1 cellular context compared by ENCODE assay signal in the genomic region with DNA sequence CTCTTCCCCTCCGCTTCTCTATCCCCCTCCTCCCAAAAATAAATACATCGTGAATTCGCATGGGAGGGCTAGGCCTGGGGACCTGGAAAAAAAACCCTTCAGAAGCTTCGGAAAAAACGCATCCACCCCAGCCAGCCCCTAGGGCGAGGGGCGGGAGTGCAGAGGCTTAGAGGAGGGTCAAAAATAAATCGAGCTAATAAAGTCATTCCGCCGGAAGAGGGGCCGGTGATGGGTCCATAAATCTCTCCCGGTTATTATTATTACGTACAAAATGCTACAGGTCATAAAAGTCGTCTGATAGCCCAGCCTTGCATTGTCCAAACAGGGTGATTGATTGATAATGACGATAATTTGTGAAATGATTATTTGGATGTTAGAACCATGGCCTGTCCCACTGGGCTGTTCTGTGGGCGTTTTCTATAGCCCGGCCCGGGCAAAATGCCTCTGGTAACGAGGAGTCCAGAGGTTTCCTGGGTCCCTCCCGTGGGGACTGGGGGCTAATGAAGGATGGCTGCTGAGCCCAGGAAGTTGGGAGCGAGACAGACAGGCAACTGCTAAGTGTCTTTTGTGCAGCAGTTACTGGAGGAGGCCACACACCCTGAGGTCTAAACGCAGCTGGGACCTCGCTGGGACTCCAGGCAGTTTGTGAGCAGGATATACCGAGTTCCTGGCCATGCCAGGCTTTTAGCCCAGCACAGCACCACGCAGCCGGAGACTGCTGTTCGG.
TF ChIP-seq lines count a peak whose summit lies in the region.

No MANE protein-coding gene starts in this region.

TF ChIP-seq in HEK293, 187 proteins besides CTCF, POLR2A, EP300 and RAD21 (continued from another document):
- TF ChIP-seq, protein P1, sequence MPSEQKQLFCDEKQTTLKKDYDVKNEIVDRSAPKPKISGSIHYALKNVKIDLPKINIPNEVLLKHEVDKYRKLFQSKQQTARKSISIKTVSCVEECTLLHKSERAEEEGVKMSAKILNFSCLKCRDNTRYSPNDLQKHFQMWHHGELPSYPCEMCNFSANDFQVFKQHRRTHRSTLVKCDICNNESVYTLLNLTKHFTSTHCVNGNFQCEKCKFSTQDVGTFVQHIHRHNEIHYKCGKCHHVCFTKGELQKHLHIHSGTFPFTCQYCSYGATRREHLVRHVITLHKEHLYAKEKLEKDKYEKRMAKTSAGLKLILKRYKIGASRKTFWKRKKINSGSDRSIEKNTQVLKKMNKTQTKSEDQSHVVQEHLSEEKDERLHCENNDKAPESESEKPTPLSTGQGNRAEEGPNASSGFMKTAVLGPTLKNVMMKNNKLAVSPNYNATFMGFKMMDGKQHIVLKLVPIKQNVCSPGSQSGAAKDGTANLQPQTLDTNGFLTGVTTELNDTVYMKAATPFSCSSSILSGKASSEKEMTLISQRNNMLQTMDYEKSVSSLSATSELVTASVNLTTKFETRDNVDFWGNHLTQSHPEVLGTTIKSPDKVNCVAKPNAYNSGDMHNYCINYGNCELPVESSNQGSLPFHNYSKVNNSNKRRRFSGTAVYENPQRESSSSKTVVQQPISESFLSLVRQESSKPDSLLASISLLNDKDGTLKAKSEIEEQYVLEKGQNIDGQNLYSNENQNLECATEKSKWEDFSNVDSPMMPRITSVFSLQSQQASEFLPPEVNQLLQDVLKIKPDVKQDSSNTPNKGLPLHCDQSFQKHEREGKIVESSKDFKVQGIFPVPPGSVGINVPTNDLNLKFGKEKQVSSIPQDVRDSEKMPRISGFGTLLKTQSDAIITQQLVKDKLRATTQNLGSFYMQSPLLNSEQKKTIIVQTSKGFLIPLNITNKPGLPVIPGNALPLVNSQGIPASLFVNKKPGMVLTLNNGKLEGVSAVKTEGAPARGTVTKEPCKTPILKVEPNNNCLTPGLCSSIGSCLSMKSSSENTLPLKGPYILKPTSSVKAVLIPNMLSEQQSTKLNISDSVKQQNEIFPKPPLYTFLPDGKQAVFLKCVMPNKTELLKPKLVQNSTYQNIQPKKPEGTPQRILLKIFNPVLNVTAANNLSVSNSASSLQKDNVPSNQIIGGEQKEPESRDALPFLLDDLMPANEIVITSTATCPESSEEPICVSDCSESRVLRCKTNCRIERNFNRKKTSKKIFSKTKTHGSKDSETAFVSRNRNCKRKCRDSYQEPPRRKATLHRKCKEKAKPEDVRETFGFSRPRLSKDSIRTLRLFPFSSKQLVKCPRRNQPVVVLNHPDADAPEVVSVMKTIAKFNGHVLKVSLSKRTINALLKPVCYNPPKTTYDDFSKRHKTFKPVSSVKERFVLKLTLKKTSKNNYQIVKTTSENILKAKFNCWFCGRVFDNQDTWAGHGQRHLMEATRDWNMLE (tag by site-specific recombination; conservative IDR thresholded peaks at IDR 0.05; ENCODE audit: low read depth), result no peak
- no peak for TF ChIP-seq ZNF140 (tag by site-specific recombination; IDR thresholded peaks at IDR 0.05)
- no peak for TF ChIP-seq ZNF514 (tag by site-specific recombination; IDR thresholded peaks at IDR 0.05)
- no peak for TF ChIP-seq HOXD13 (CRISPR knock-in tag; IDR thresholded peaks at IDR 0.05; ENCODE audit: borderline replicate concordance)
- no peak for TF ChIP-seq ZNF621 (tag by site-specific recombination; IDR thresholded peaks at IDR 0.05)
TF ChIP-seq in HEK293: peak in this region for 15.
